13 cellular contexts compared by ENCODE assay signal in the genomic region with DNA sequence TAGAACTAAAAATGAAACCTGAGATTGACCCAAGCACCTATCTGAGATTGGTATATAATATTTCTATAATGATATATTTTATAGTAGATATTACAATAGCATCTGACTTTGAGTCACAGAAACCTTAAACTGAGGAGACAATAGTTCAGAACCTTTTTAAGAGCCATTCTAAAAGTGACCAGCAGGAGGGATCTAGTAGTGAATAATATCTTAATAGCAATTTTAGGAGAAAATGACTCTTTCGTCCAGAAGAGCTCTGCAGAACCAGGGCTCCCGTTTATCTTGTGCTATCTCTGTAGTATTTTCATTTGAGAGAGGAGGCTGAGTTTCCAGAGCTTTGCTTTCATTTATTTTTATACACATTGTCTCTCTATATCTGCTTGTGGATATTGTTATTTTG.
DNase-seq lines count a peak whose midpoint lies in the region; ATAC-seq and TF ChIP-seq lines count a peak whose summit lies in the region.
"Had no signal": no experiment of that assay in that cellular context is flagged by ENCODE, and none has a peak within 500 bp of the region (broad histone marks: within the 10 kb centered on the region; RNA-seq: fewer than 3 reads in every experiment).

No MANE protein-coding gene starts in this region.

- H3K9me3 Mint-ChIP-seq in HFFc6, result no peaks in the 10 kb centered on the region
- no peaks in the 10 kb centered on the region for H3K9me3 Mint-ChIP-seq in mesothelial cell of epicardium
- H3K9me3 Mint-ChIP-seq: activated T-helper 1 cell treated with anti-CD3 and anti-CD28 coated beads, Interleukin-12 subunit alpha, Interleukin-12 subunit beta, Interleukin-2, Interleukin-4 antibody, amounts not matched to agents 30 ng/mL and 10 ng/mL and 1 ng/mL, durations not matched to agents 14 hours and 24 hours and 36 hours; brain had no signal

- peaks cover 47% of the 10 kb centered on the region for H3K4me1 Mint-ChIP-seq in HFFc6 (ENCODE audit: low read depth)
- peaks cover 8% of the 10 kb centered on the region for H3K4me1 Mint-ChIP-seq in mesothelial cell of epicardium

- H3K27ac Mint-ChIP-seq in HFFc6 (no peak overlapping the region), mesothelial cell of epicardium (no peak overlapping the region)
- H3K27ac Mint-ChIP-seq: activated T-helper 1 cell treated with anti-CD3 and anti-CD28 coated beads, Interleukin-12 subunit alpha, Interleukin-12 subunit beta, Interleukin-2, Interleukin-4 antibody, amounts not matched to agents 30 ng/mL and 10 ng/mL and 1 ng/mL, durations not matched to agents 14 hours and 24 hours and 36 hours; brain had no signal

- no peak overlapping the region for H3K4me3 Mint-ChIP-seq in HFFc6
- no peak overlapping the region for H3K4me3 Mint-ChIP-seq in mesothelial cell of epicardium
- H3K4me3 Mint-ChIP-seq: activated T-helper 1 cell treated with anti-CD3 and anti-CD28 coated beads, Interleukin-12 subunit alpha, Interleukin-12 subunit beta, Interleukin-2, Interleukin-4 antibody, amounts not matched to agents 30 ng/mL and 10 ng/mL and 1 ng/mL, durations not matched to agents 14 hours and 24 hours and 36 hours; brain had no signal

- H3K27me3 Mint-ChIP-seq in HFFc6 (ENCODE audit: insufficient read depth), result no peaks in the 10 kb centered on the region
- H3K27me3 Mint-ChIP-seq in mesothelial cell of epicardium (ENCODE audit: low read depth), result no peaks in the 10 kb centered on the region
- H3K27me3 Mint-ChIP-seq: brain had no signal

- TF ChIP-seq CTCF in AG10803 (conservative IDR thresholded peaks at IDR 0.05; ENCODE audit: low read length) (peak; percentile 44), HFFc6 (IDR thresholded peaks at IDR 0.05) (peak; percentile 71), astrocyte of the spinal cord (IDR thresholded peaks at IDR 0.05; ENCODE audit: low read depth, low read length) (peak; percentile 23), mesothelial cell of epicardium (IDR thresholded peaks at IDR 0.05; ENCODE audit: unreplicated experiment) (peak; percentile 19)

- H3K4me3 ChIP-seq in AG10803 (ENCODE audit: low read length) (no peak overlapping the region), astrocyte of the spinal cord (ENCODE audit: low read depth, low read length) (no peak overlapping the region)
- H3K4me3 ChIP-seq: MG63 had no signal

- DNase-seq in AG10803 (ENCODE audit: low read depth), result no peak
- no peak for DNase-seq in HFFc6
- DNase-seq in astrocyte of the spinal cord (ENCODE audit: low read depth, low spot score), result no peak
- DNase-seq in mesothelial cell of epicardium (ENCODE audit: low spot score in 2 of 2, unreplicated experiment in 2 of 2), result no peak
- no peak for DNase-seq in AG08396 (ENCODE audit: low spot score)
- DNase-seq: COR-L47, MG63, NCI-H226 had no signal

- no peak for ATAC-seq in GM21447 (IDR thresholded peaks at IDR 0.05; ENCODE audit: unreplicated experiment)
- no peak for ATAC-seq in GM21786 (IDR thresholded peaks at IDR 0.05; ENCODE audit: unreplicated experiment)
- no peak for ATAC-seq in HG03196 (IDR thresholded peaks at IDR 0.05; ENCODE audit: unreplicated experiment)

- no peaks in the 10 kb centered on the region for H3K36me3 Mint-ChIP-seq in HFFc6 (ENCODE audit: low read depth)
- H3K36me3 Mint-ChIP-seq in mesothelial cell of epicardium, result peaks cover 8% of the 10 kb centered on the region

- in situ Hi-C loops in astrocyte of the spinal cord (cut with HindIII; ENCODE audit: low sequenced_read_pairs), result no loop called here

Comparison
In these comparisons a context has a peak if more than half of its experiments do, and no peak if none do; other contexts are left out.
1. CTCF ChIP-seq: peak in every context shown above with its lines; median percentile 71 in HFFc6; 44 in AG10803; 23 in astrocyte of the spinal cord; 19 in mesothelial cell of epicardium.